Comparison of ENCODE assay signal across 14 cellular contexts in the genomic region with DNA sequence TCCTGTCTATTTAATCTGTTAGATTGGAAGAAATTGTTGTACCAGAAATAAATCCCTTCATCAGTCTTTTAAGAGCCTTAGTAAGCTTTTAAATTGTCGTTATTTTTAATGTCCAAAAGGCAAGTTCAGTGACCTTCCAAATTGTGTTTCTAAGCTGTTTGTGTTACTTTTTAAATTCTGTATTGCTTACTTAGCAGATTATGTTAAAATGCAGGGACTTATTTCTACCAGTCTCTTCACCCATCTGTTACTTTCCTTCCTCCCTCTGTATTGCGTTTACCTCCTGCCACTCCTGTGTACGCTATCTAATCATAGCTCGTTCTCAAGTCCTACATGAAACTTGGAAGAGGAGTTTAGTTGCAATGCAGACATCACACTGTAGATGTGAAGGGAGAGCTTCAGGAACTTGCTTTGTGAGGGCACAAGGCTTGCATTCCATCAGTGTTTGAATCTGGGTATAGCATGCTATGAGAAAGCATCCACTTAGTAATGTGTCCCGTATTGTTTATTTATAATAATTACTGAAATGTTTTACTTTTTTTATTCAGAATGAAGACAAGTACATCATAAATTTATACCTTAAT.
DNase-seq lines count a peak whose midpoint lies in the region; ATAC-seq, FAIRE-seq and TF ChIP-seq lines count a peak whose summit lies in the region.
"Had no signal": no experiment of that assay in that cellular context is flagged by ENCODE, and none has a peak within 500 bp of the region (broad histone marks: within the 10 kb centered on the region; RNA-seq: fewer than 3 reads in every experiment).

No MANE protein-coding gene starts in this region.

- FAIRE-seq in A549 (lab: Jason Lieb, UNC), result no peak

- peaks cover 1% of the 10 kb centered on the region for H3K79me1 ChIP-seq in mesendoderm (ENCODE audit: low read length)
- H3K79me1 ChIP-seq in H9 (ENCODE audit: insufficient read depth, low read depth, low read length, poor library complexity, severe bottlenecking), result no peaks in the 10 kb centered on the region

- no peak overlapping the region for H2BK12ac ChIP-seq in H9 (ENCODE audit: insufficient read length, low read depth, low read length)

- DNase-seq in A549 (ENCODE audit: low read depth in 1 of 2, low spot score in 1 of 2) (no peak), EH (ENCODE audit: low read depth) (peak; percentile 32), SK-N-MC (ENCODE audit: low read depth, low spot score) (no peak), mesendoderm (peak; percentile 31), GM13976 (ENCODE audit: low spot score) (no peak), H9 (no peak), OCI-M2 (lab: John Stamatoyannopoulos, UW; ENCODE audit: unreplicated experiment) (no peak)
- DNase-seq: HFFc6, NCI-H1105, NCI-H1694, NCI-H446, NCI-H774 had no signal

- in situ Hi-C loops in GM13976 (cut with MboI; ENCODE audit: low sequenced_read_pairs, unreplicated experiment), result no loop called here

- CTCF ChIA-PET in A549 (lab: Yijun Ruan, JAX), result no interaction called here

- no peak for TF ChIP-seq CTCF in A549 (IDR thresholded peaks at IDR 0.05)
- no peak for TF ChIP-seq CTCF in GM13976 (IDR thresholded peaks at IDR 0.05; ENCODE audit: borderline replicate concordance, control extremely low read depth, extremely low read depth, insufficient read depth, missing control alignments)
- no peak for TF ChIP-seq CTCF in H9 (conservative IDR thresholded peaks at IDR 0.05)

- H3K4me3 Mint-ChIP-seq in H9, result no peak overlapping the region
- H3K4me3 Mint-ChIP-seq: HFFc6 had no signal

- H2BK15ac ChIP-seq in mesendoderm (replicated peaks; ENCODE audit: low read depth) (no peak overlapping the region), H9 (ENCODE audit: low read depth, low read length) (no peak overlapping the region)

- no peak overlapping the region for H2AK5ac ChIP-seq in mesendoderm (ENCODE audit: low read length)
- H2AK5ac ChIP-seq in H9 (ENCODE audit: insufficient read length, low read length), result no peak overlapping the region

- no peak overlapping the region for H4K5ac ChIP-seq in mesendoderm (ENCODE audit: low read length)
- H4K5ac ChIP-seq in H9 (ENCODE audit: insufficient read length, low read depth, low read length), result no peak overlapping the region

- H2AFZ ChIP-seq in H9 (ENCODE audit: low read length), result no peak overlapping the region

- H3K9me3 ChIP-seq in A549 (no peaks in the 10 kb centered on the region), SK-N-MC (ENCODE audit: low read depth, low read length) (no peaks in the 10 kb centered on the region), H9 (ENCODE audit: control insufficient read depth, low read depth, low read length) (no peaks in the 10 kb centered on the region)
- H3K9me3 ChIP-seq: SJSA1 had no signal

- TF ChIP-seq POLR2A in A549 (IDR thresholded peaks at IDR 0.05; ENCODE audit: low read length), result no peak

- H3K79me2 ChIP-seq in mesendoderm (ENCODE audit: control insufficient read depth, insufficient read depth, low read length) (no peaks in the 10 kb centered on the region), H9 (ENCODE audit: insufficient read depth, low read length) (no peaks in the 10 kb centered on the region)

- H3K9ac ChIP-seq in SK-N-MC (ENCODE audit: insufficient read length), result no peak overlapping the region
- H3K9ac ChIP-seq in mesendoderm (ENCODE audit: low read length), result no peak overlapping the region
- no peak overlapping the region for H3K9ac ChIP-seq in H9 (ENCODE audit: extremely low read depth, insufficient read length, low read length)

- no peaks in the 10 kb centered on the region for H4K20me1 ChIP-seq in H9 (ENCODE audit: control insufficient read depth, insufficient read depth, insufficient read length)

- H3K14ac ChIP-seq in H9 (ENCODE audit: insufficient read depth, low read length), result no peak overlapping the region

- H2BK5ac ChIP-seq in mesendoderm (ENCODE audit: low read length), result no peak overlapping the region
- no peak overlapping the region for H2BK5ac ChIP-seq in H9 (ENCODE audit: insufficient read length, low read length)

- H3K23me2 ChIP-seq in H9 (ENCODE audit: insufficient read length, low read depth, low read length, poor library complexity, severe bottlenecking), result no peaks in the 10 kb centered on the region

- no peak overlapping the region for H3K4me3 ChIP-seq in A549
- no peak overlapping the region for H3K4me3 ChIP-seq in SK-N-MC
- H3K4me3 ChIP-seq in mesendoderm (ENCODE audit: low read length), result no peak overlapping the region
- H3K4me3 ChIP-seq: SJSA1 had no signal

- H3K36me3 ChIP-seq in SK-N-MC (ENCODE audit: insufficient read depth, low read length) (peaks cover 13% of the 10 kb centered on the region), mesendoderm (ENCODE audit: control insufficient read depth, insufficient read depth, low read length) (no peaks in the 10 kb centered on the region)

- no peak overlapping the region for H3K4me2 ChIP-seq in A549
- H3K4me2 ChIP-seq in mesendoderm (ENCODE audit: low read length), result no peak overlapping the region
- H3K4me2 ChIP-seq in H9 (ENCODE audit: insufficient read depth, insufficient read length, low read length), result no peak overlapping the region

- H3K4ac ChIP-seq in mesendoderm (ENCODE audit: low read depth, low read length) (no peak overlapping the region), H9 (ENCODE audit: low read depth, low read length) (no peak overlapping the region)

- H3K27ac Mint-ChIP-seq in H9, result peak overlapping the region in 1 of 3 experiments; percentile 55; a peak in 3 of 7 replicates
- H3K27ac Mint-ChIP-seq: HFFc6 had no signal

- TF ChIP-seq EP300 in A549 (IDR thresholded peaks at IDR 0.05), result no peak

- no peaks in the 10 kb centered on the region for H3K9me3 Mint-ChIP-seq in H9
- H3K9me3 Mint-ChIP-seq: HFFc6 had no signal

- no peaks in the 10 kb centered on the region for H3K27me3 Mint-ChIP-seq in H9 (ENCODE audit: low read depth)

- H3T11ph ChIP-seq in H9 (ENCODE audit: low read length), result no peak overlapping the region

- H3K27ac ChIP-seq in A549 (no peak overlapping the region), SK-N-MC (0 out of 2 replicates have a peak overlapping the region, but pooled peaks have one; percentile 34), mesendoderm (ENCODE audit: low read depth, low read length) (no peak overlapping the region), H9 (ENCODE audit: insufficient read length, low read depth, low read length) (no peak overlapping the region)
- H3K27ac ChIP-seq: SJSA1 had no signal

- no peak overlapping the region for H3K23ac ChIP-seq in mesendoderm (ENCODE audit: low read length)
- no peak overlapping the region for H3K23ac ChIP-seq in H9 (ENCODE audit: insufficient read length, low read depth, low read length)

- peaks cover 5 to 8% of the 10 kb centered on the region in 2 experiments for H3K4me1 Mint-ChIP-seq in H9

- TF ChIP-seq RAD21 in A549 (conservative IDR thresholded peaks at IDR 0.05 in 1 of 2, IDR thresholded peaks at IDR 0.05 in 1 of 2), result no peak

- H3K4me1 ChIP-seq in A549 (no peaks in the 10 kb centered on the region), mesendoderm (ENCODE audit: control insufficient read depth, low read depth, low read length) (no peaks in the 10 kb centered on the region), H9 (ENCODE audit: insufficient read depth, low read length) (no peaks in the 10 kb centered on the region; the same call in 1 of the 2 replicates)

- no peak overlapping the region for H2BK120ac ChIP-seq in mesendoderm (ENCODE audit: low read depth, low read length)
- no peak overlapping the region for H2BK120ac ChIP-seq in H9 (ENCODE audit: low read depth, low read length, poor library complexity, severe bottlenecking)

- no peaks in the 10 kb centered on the region for H3K27me3 ChIP-seq in mesendoderm (ENCODE audit: insufficient read depth, low read length, poor library complexity)
- no peaks in the 10 kb centered on the region for H3K27me3 ChIP-seq in H9 (ENCODE audit: insufficient read depth, low read length)
- H3K27me3 ChIP-seq: SJSA1 had no signal

- WGBS in A549 (ENCODE audit: missing lambda C conversion rate), result 79% methylated on average over 5 of the region's 5 CpGs
- no CpG with 5 or more reads among the region's 5 CpGs for WGBS in mesendoderm (ENCODE audit: extremely low coverage, insufficient coverage, low lambda C conversion rate)
- no CpG with 5 or more reads among the region's 5 CpGs for WGBS in H9 (ENCODE audit: extremely low coverage, insufficient read length, low lambda C conversion rate)

- POLR2A ChIA-PET in A549 (lab: Yijun Ruan, JAX), result no interaction called here

- no peak overlapping the region for H4K8ac ChIP-seq in mesendoderm (ENCODE audit: low read depth, low read length)
- H4K8ac ChIP-seq in H9 (replicated peaks; ENCODE audit: insufficient read length, low read depth, low read length), result no peak overlapping the region

- H4K91ac ChIP-seq in H9 (ENCODE audit: insufficient read length, low read depth, low read length), result no peak overlapping the region

- H3K18ac ChIP-seq in mesendoderm (ENCODE audit: low read length), result no peak overlapping the region
- H3K18ac ChIP-seq in H9 (ENCODE audit: insufficient read length, low read depth, low read length), result no peak overlapping the region

- H3K36me3 Mint-ChIP-seq in H9 (ENCODE audit: insufficient read depth in 1 of 3, low read depth in 3 of 3), result peaks cover 0 to 3% (median 0%) of the 10 kb centered on the region in 3 experiments; a peak in 1 of 7 replicates

- ATAC-seq in A549, result no peak
- no peak for ATAC-seq in GM19467 (IDR thresholded peaks at IDR 0.05; ENCODE audit: unreplicated experiment)

- H2BK20ac ChIP-seq in H9 (ENCODE audit: low read depth, low read length, poor library complexity, severe bottlenecking), result no peak overlapping the region

- no peak overlapping the region for H3K56ac ChIP-seq in mesendoderm (ENCODE audit: low read length)
- no peak overlapping the region for H3K56ac ChIP-seq in H9 (ENCODE audit: insufficient read length, low read depth, low read length)

TF ChIP-seq in A549, 52 proteins besides CTCF, POLR2A, EP300 and RAD21:
- TF ChIP-seq RCOR1 (IDR thresholded peaks at IDR 0.05; ENCODE audit: low read depth, low read length) (no peak), MAFK (IDR thresholded peaks at IDR 0.05; ENCODE audit: partially characterized antibody) (peak; percentile 66)

Comparison
In these comparisons a context has a peak if more than half of its experiments do, and no peak if none do; other contexts are left out.
1. DNase-seq: peak in EH (single experiment) and mesendoderm (single experiment); none in A549 (0 of 2), SK-N-MC (single experiment), GM13976 (single experiment), H9 (single experiment) and OCI-M2 (single experiment).